8 cellular contexts compared by ENCODE assay signal in genomic region chr10:110918269-110918632, GRCh38. TPM values are rescaled to one million over a fixed set of nuclear protein-coding genes. Genes with fewer than 3 reads are reported as not detected.
DNase-seq lines count a peak whose midpoint lies in the region; ATAC-seq and TF ChIP-seq lines count a peak whose summit lies in the region.

No MANE protein-coding gene starts in this region.

- H3K4me2 ChIP-seq in SU-DHL-6 (ENCODE audit: low read depth, low read length, poor library complexity, severe bottlenecking): peak overlapping the region; percentile 80

- peak overlapping the region; percentile 100 for H3K27ac Mint-ChIP-seq in chondrocyte (ENCODE audit: unreplicated experiment)

- no peaks in the 10 kb centered on the region for H3K27me3 ChIP-seq in SU-DHL-6 (ENCODE audit: low read length)

- no peaks in the 10 kb centered on the region for H3K9me2 ChIP-seq in SU-DHL-6 (replicated peaks; ENCODE audit: insufficient read depth, low read length)

- H3K4me3 ChIP-seq in SU-DHL-6 (ENCODE audit: insufficient read depth, low read length, poor library complexity, severe bottlenecking): peak overlapping the region; percentile 67

- H3K9me3 ChIP-seq in SU-DHL-6 (ENCODE audit: insufficient read depth, low read length): no peaks in the 10 kb centered on the region

- ATAC-seq in GM18511 (IDR thresholded peaks at IDR 0.05; ENCODE audit: unreplicated experiment) (no peak), HG03520 (IDR thresholded peaks at IDR 0.05; ENCODE audit: unreplicated experiment) (no peak)

- H3K9me3 Mint-ChIP-seq in chondrocyte (ENCODE audit: low read depth): no peaks in the 10 kb centered on the region

- peak overlapping the region; percentile 87 for H3K4me3 Mint-ChIP-seq in chondrocyte (ENCODE audit: unreplicated experiment)

- peak overlapping the region; percentile 75 for H3K9ac ChIP-seq in SU-DHL-6 (ENCODE audit: low read length)

- H2AFZ ChIP-seq in SU-DHL-6 (ENCODE audit: low read depth, low read length, severe bottlenecking): peak overlapping the region; percentile 93

- peaks cover 31% of the 10 kb centered on the region for H3K79me2 ChIP-seq in SU-DHL-6 (ENCODE audit: insufficient read depth, low read length)

- H3K27me3 Mint-ChIP-seq in chondrocyte (ENCODE audit: low read depth): no peaks in the 10 kb centered on the region

- H3K4me1 Mint-ChIP-seq in chondrocyte (ENCODE audit: low read depth): peaks cover 61% of the 10 kb centered on the region

- H3K27ac ChIP-seq in SU-DHL-6 (ENCODE audit: low read depth, low read length): peak overlapping the region; percentile 87

- H3K36me3 Mint-ChIP-seq in chondrocyte (ENCODE audit: low read depth): no peaks in the 10 kb centered on the region

- H4K20me1 ChIP-seq in SU-DHL-6 (ENCODE audit: low read depth, low read length): peaks cover 23% of the 10 kb centered on the region

- TF ChIP-seq CTCF in SU-DHL-6 (IDR thresholded peaks at IDR 0.05; ENCODE audit: insufficient read depth, low read length, poor library complexity, severe bottlenecking) (no peak), chondrocyte (IDR thresholded peaks at IDR 0.05) (peak; percentile 42)

- H3F3A ChIP-seq in SU-DHL-6 (ENCODE audit: insufficient read depth): peaks cover 29% of the 10 kb centered on the region

- peaks cover 12% of the 10 kb centered on the region for H3K36me3 ChIP-seq in SU-DHL-6 (ENCODE audit: low read length)

- DNase-seq in AML-193 (lab: John Stamatoyannopoulos, UW) (peak; percentile 85), HS-27A (ENCODE audit: low read depth) (peak; percentile 74), chondrocyte (ENCODE audit: low spot score) (no peak), kidney tubule cell (ENCODE audit: low spot score) (peak; percentile 97)
- DNase-seq in stimulated activated CD4-positive, alpha-beta T cell treated with anti-CD3 and anti-CD28 coated beads, Interleukin-4, amount 100 ng/mL, for 4 hours: peak; percentile 78 to 80

RNA-seq across cellular contexts. Expression of gene BBIP1, which starts 0.7 kb away (rescaled TPM):
- 22.2 to 26.4 TPM (median 25.0 TPM) in 3 replicates for total RNA-seq in chondrocyte

RNA-seq across cellular contexts. Expression of gene SHOC2, which starts 1.2 kb away (rescaled TPM):
- total RNA-seq in chondrocyte: 64.4 to 73.3 TPM (median 65.9 TPM) in 3 replicates

RNA-seq across cellular contexts. Expression of gene PDCD4, which starts 46.5 kb away (rescaled TPM):
- 73.7 to 100 TPM (median 80.3 TPM) in 3 replicates for total RNA-seq in chondrocyte
